Comparison of ENCODE assay signal across 8 cellular contexts in genomic region chr13:48975926-48976676, GRCh38. TPM values are rescaled to one million over a fixed set of nuclear protein-coding genes. Genes with fewer than 3 reads are reported as not detected.
A peak's percentile ranks its signal among the peaks of the same experiment; 100 is the strongest.
DNase-seq lines count a peak whose midpoint lies in the region; ATAC-seq and TF ChIP-seq lines count a peak whose summit lies in the region.

No MANE protein-coding gene starts in this region.

- H3F3A ChIP-seq in neural cell (ENCODE audit: insufficient read depth, low read length, poor library complexity, severe bottlenecking) = peaks cover 4% of the 10 kb centered on the region

- DNase-seq in EH (ENCODE audit: low read depth) = peak; percentile 85
- DNase-seq in RWPE1 (ENCODE audit: low spot score) = peak; percentile 71
- peak; percentile 83 for DNase-seq in activated T-helper 9 cell treated with anti-CD3 and anti-CD28 coated beads, Interleukin-2, amount 50 U/mL, for 16 hours (ENCODE audit: low read depth)
- DNase-seq in fibroblast of pulmonary artery (ENCODE audit: low read depth) = peak; percentile 81

- H3K9me2 ChIP-seq in neural cell (ENCODE audit: insufficient read depth, low read length) = no peaks in the 10 kb centered on the region

- H3K9ac ChIP-seq in neural cell (ENCODE audit: low read length) = peak overlapping the region; percentile 88

- H3K27me3 Mint-ChIP-seq in stimulated activated naive CD8-positive, alpha-beta T cell treated with anti-CD3 and anti-CD28 coated beads, Interleukin-15, Interleukin-2, amounts not matched to agents 100 ng/mL and 50 ng/mL, for 24 hours = no peaks in the 10 kb centered on the region

- peak overlapping the region; percentile 98 for H3K4me3 Mint-ChIP-seq in stimulated activated naive CD8-positive, alpha-beta T cell treated with anti-CD3 and anti-CD28 coated beads, Interleukin-15, Interleukin-2, amounts not matched to agents 100 ng/mL and 50 ng/mL, for 24 hours

- TF ChIP-seq CTCF in RWPE1 (conservative IDR thresholded peaks at IDR 0.05; ENCODE audit: low read depth) = no peak
- no peak for TF ChIP-seq CTCF in fibroblast of pulmonary artery (IDR thresholded peaks at IDR 0.05; ENCODE audit: low read length, missing control alignments)
- no peak for TF ChIP-seq CTCF in neural cell (IDR thresholded peaks at IDR 0.05; ENCODE audit: poor library complexity, severe bottlenecking)

- ATAC-seq in GM21825 (IDR thresholded peaks at IDR 0.05; ENCODE audit: unreplicated experiment) = peak; percentile 59

- H3K4me3 ChIP-seq in fibroblast of pulmonary artery (replicated peaks; ENCODE audit: low read depth, low read length) = peak overlapping the region; percentile 94
- H3K4me3 ChIP-seq in neural cell (ENCODE audit: low read length) = peak overlapping the region; percentile 89

- H3K36me3 ChIP-seq in KOPT-K1 (ENCODE audit: insufficient read depth, low read length) (no peaks in the 10 kb centered on the region), neural cell (ENCODE audit: insufficient read depth, low read length) (no peaks in the 10 kb centered on the region)

- H2AFZ ChIP-seq in neural cell (ENCODE audit: low read depth, low read length) = peak overlapping the region; percentile 47

- H3K4me2 ChIP-seq in neural cell (ENCODE audit: low read length) = no peak overlapping the region

- H3K27me3 ChIP-seq in neural cell (ENCODE audit: insufficient read depth, low read depth, low read length) = no peaks in the 10 kb centered on the region

- POLR2A ChIA-PET in RWPE1 (lab: Yijun Ruan, JAX; ENCODE audit: low non-redundant PET) = interaction anchor here (0.6 kb wide), 1 partner anchor 53 kb away, joined by 3 read pairs; no protein-coding TSS in a partner anchor

- peaks cover 35% of the 10 kb centered on the region for H3K36me3 Mint-ChIP-seq in stimulated activated naive CD8-positive, alpha-beta T cell treated with anti-CD3 and anti-CD28 coated beads, Interleukin-15, Interleukin-2, amounts not matched to agents 100 ng/mL and 50 ng/mL, for 24 hours (ENCODE audit: low read depth)

- H4K20me1 ChIP-seq in neural cell (ENCODE audit: insufficient read depth) = no peaks in the 10 kb centered on the region

- H3K9me3 ChIP-seq in KOPT-K1 (ENCODE audit: insufficient read depth, low read length, poor library complexity, severe bottlenecking) (peaks cover 22% of the 10 kb centered on the region), neural cell (ENCODE audit: low read length) (no peaks in the 10 kb centered on the region)

- CTCF ChIA-PET in RWPE1 (lab: Yijun Ruan, JAX) = interaction anchor here (0.5 to 0.7 kb wide), 2 partner anchors 20 to 311 kb away, joined by 3 to 4 read pairs; no protein-coding TSS in a partner anchor

- peak overlapping the region; percentile 98 for H3K27ac Mint-ChIP-seq in stimulated activated naive CD8-positive, alpha-beta T cell treated with anti-CD3 and anti-CD28 coated beads, Interleukin-15, Interleukin-2, amounts not matched to agents 100 ng/mL and 50 ng/mL, for 24 hours

- H3K79me2 ChIP-seq in neural cell (replicated peaks; ENCODE audit: insufficient read depth, low read length) = peaks cover 43% of the 10 kb centered on the region

- peaks cover 29% of the 10 kb centered on the region for H3K9me3 Mint-ChIP-seq in stimulated activated naive CD8-positive, alpha-beta T cell treated with anti-CD3 and anti-CD28 coated beads, Interleukin-15, Interleukin-2, amounts not matched to agents 100 ng/mL and 50 ng/mL, for 24 hours

- H3K27ac ChIP-seq in KOPT-K1 (ENCODE audit: low read depth, low read length, poor library complexity, severe bottlenecking) = peak overlapping the region; percentile 95
- H3K27ac ChIP-seq in RWPE1 = peak overlapping the region; percentile 98
- peak overlapping the region; percentile 92 for H3K27ac ChIP-seq in neural cell (ENCODE audit: low read length)

- H3K4me1 Mint-ChIP-seq in stimulated activated naive CD8-positive, alpha-beta T cell treated with anti-CD3 and anti-CD28 coated beads, Interleukin-15, Interleukin-2, amounts not matched to agents 100 ng/mL and 50 ng/mL, for 24 hours (ENCODE audit: low read depth) = peaks cover 49% of the 10 kb centered on the region

- TF ChIP-seq RAD21 in neural cell (conservative IDR thresholded peaks at IDR 0.05) = no peak

- TF ChIP-seq EP300 in neural cell (conservative IDR thresholded peaks at IDR 0.05; ENCODE audit: poor library complexity, severe bottlenecking) = no peak

TF ChIP-seq in neural cell, 6 proteins besides CTCF, POLR2A, EP300 and RAD21:
- TF ChIP-seq TAF1 (IDR thresholded peaks at IDR 0.05; ENCODE audit: low read depth) (peak; percentile 89), POLR2AphosphoS5 (IDR thresholded peaks at IDR 0.05) (peak; percentile 54), EZH2 (IDR thresholded peaks at IDR 0.05; ENCODE audit: borderline replicate concordance, insufficient read depth, low read length, poor library complexity, severe bottlenecking) (no peak), SMC3 (conservative IDR thresholded peaks at IDR 0.05; ENCODE audit: poor library complexity) (peak; percentile 9), MXI1 (conservative IDR thresholded peaks at IDR 0.05; ENCODE audit: poor library complexity, severe bottlenecking) (peak; percentile 73)
- TF ChIP-seq, protein P1, sequence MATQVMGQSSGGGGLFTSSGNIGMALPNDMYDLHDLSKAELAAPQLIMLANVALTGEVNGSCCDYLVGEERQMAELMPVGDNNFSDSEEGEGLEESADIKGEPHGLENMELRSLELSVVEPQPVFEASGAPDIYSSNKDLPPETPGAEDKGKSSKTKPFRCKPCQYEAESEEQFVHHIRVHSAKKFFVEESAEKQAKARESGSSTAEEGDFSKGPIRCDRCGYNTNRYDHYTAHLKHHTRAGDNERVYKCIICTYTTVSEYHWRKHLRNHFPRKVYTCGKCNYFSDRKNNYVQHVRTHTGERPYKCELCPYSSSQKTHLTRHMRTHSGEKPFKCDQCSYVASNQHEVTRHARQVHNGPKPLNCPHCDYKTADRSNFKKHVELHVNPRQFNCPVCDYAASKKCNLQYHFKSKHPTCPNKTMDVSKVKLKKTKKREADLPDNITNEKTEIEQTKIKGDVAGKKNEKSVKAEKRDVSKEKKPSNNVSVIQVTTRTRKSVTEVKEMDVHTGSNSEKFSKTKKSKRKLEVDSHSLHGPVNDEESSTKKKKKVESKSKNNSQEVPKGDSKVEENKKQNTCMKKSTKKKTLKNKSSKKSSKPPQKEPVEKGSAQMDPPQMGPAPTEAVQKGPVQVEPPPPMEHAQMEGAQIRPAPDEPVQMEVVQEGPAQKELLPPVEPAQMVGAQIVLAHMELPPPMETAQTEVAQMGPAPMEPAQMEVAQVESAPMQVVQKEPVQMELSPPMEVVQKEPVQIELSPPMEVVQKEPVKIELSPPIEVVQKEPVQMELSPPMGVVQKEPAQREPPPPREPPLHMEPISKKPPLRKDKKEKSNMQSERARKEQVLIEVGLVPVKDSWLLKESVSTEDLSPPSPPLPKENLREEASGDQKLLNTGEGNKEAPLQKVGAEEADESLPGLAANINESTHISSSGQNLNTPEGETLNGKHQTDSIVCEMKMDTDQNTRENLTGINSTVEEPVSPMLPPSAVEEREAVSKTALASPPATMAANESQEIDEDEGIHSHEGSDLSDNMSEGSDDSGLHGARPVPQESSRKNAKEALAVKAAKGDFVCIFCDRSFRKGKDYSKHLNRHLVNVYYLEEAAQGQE (IDR thresholded peaks at IDR 0.05; ENCODE audit: borderline replicate concordance) = peak; percentile 87
TF ChIP-seq in neural cell: peak in this region for 5.

RNA-seq across cellular contexts. Expression of gene FNDC3A, which starts 0.4 kb away (rescaled TPM):
- polyA plus RNA-seq in neural cell = 83.3 and 83.8 TPM in 2 replicates
- 153 and 181 TPM in 2 replicates for polyA minus RNA-seq in neural cell

Comparison
In these comparisons a context has a peak if more than half of its experiments do, and no peak if none do; other contexts are left out.
1. Peak in every context shown above with its lines: DNase-seq, ATAC-seq, H3K4me3 ChIP-seq and H3K27ac ChIP-seq.